Comparison of ENCODE assay signal across 9 cellular contexts in genomic region chr1:11790880-11791715, GRCh38. TPM values are rescaled to one million over a fixed set of nuclear protein-coding genes. Genes with fewer than 3 reads are reported as not detected.
DNase-seq lines count a peak whose midpoint lies in the region; ATAC-seq, FAIRE-seq and TF ChIP-seq lines count a peak whose summit lies in the region.
"Had no signal": no experiment of that assay in that cellular context is flagged by ENCODE, and none has a peak within 500 bp of the region (broad histone marks: within the 10 kb centered on the region; RNA-seq: fewer than 3 reads in every experiment).

No MANE protein-coding gene starts in this region.

- H3K27me3 Mint-ChIP-seq in activated CD8-positive, alpha-beta T cell treated with anti-CD3 and anti-CD28 coated beads for 36 hours = no peaks in the 10 kb centered on the region
- H3K27me3 Mint-ChIP-seq in activated CD8-positive, alpha-beta T cell treated with anti-CD3 and anti-CD28 coated beads, Interleukin-2, amount 10 ng/mL, durations not matched to agents 7 days and 5 days (ENCODE audit: low read depth) = no peaks in the 10 kb centered on the region
- H3K27me3 Mint-ChIP-seq in dendritic cell treated with granulocyte-macrophage colony-stimulating factor and Interleukin-4, amounts not matched to agents 40 ng/mL and 50 ng/mL, for 4 days = peaks cover 1% of the 10 kb centered on the region

- peaks cover 6% of the 10 kb centered on the region for H3K36me3 Mint-ChIP-seq in activated CD8-positive, alpha-beta T cell treated with anti-CD3 and anti-CD28 coated beads for 36 hours (ENCODE audit: low read depth)
- peaks cover 29% of the 10 kb centered on the region for H3K36me3 Mint-ChIP-seq in activated CD8-positive, alpha-beta T cell treated with anti-CD3 and anti-CD28 coated beads, Interleukin-2, amount 10 ng/mL, durations not matched to agents 7 days and 5 days (ENCODE audit: low read depth)
- peaks cover 82% of the 10 kb centered on the region for H3K36me3 Mint-ChIP-seq in dendritic cell treated with granulocyte-macrophage colony-stimulating factor and Interleukin-4, amounts not matched to agents 40 ng/mL and 50 ng/mL, for 4 days (ENCODE audit: low read depth)

- no peaks in the 10 kb centered on the region for H3K9me3 Mint-ChIP-seq in activated CD8-positive, alpha-beta T cell treated with anti-CD3 and anti-CD28 coated beads for 36 hours
- H3K9me3 Mint-ChIP-seq in activated CD8-positive, alpha-beta T cell treated with anti-CD3 and anti-CD28 coated beads, Interleukin-2, amount 10 ng/mL, durations not matched to agents 7 days and 5 days (ENCODE audit: insufficient read depth) = no peaks in the 10 kb centered on the region
- no peaks in the 10 kb centered on the region for H3K9me3 Mint-ChIP-seq in dendritic cell treated with granulocyte-macrophage colony-stimulating factor and Interleukin-4, amounts not matched to agents 40 ng/mL and 50 ng/mL, for 4 days

- H3K4me1 Mint-ChIP-seq in activated CD8-positive, alpha-beta T cell treated with anti-CD3 and anti-CD28 coated beads for 36 hours (ENCODE audit: low read depth) = no peaks in the 10 kb centered on the region
- H3K4me1 Mint-ChIP-seq in activated CD8-positive, alpha-beta T cell treated with anti-CD3 and anti-CD28 coated beads, Interleukin-2, amount 10 ng/mL, durations not matched to agents 7 days and 5 days (ENCODE audit: low read depth) = no peaks in the 10 kb centered on the region
- H3K4me1 Mint-ChIP-seq in dendritic cell treated with granulocyte-macrophage colony-stimulating factor and Interleukin-4, amounts not matched to agents 40 ng/mL and 50 ng/mL, for 4 days (ENCODE audit: low read depth) = peaks cover 66% of the 10 kb centered on the region

- TF ChIP-seq CTCF in activated CD8-positive, alpha-beta T cell treated with anti-CD3 and anti-CD28 coated beads for 36 hours (IDR thresholded peaks at IDR 0.05) = no peak
- TF ChIP-seq CTCF in mucosa of descending colon (IDR thresholded peaks at IDR 0.05) = no peak

- H3K27ac Mint-ChIP-seq in activated CD8-positive, alpha-beta T cell treated with anti-CD3 and anti-CD28 coated beads for 36 hours = peak overlapping the region; percentile 46
- no peak overlapping the region for H3K27ac Mint-ChIP-seq in activated CD8-positive, alpha-beta T cell treated with anti-CD3 and anti-CD28 coated beads, Interleukin-2, amount 10 ng/mL, durations not matched to agents 7 days and 5 days
- peak overlapping the region; percentile 90 for H3K27ac Mint-ChIP-seq in dendritic cell treated with granulocyte-macrophage colony-stimulating factor and Interleukin-4, amounts not matched to agents 40 ng/mL and 50 ng/mL, for 4 days

- intact Hi-C loops in activated CD8-positive, alpha-beta T cell treated with anti-CD3 and anti-CD28 coated beads for 36 hours (cut with micrococcal nuclease) = no loop called here
- intact Hi-C loops in dendritic cell treated with granulocyte-macrophage colony-stimulating factor and Interleukin-4, amounts not matched to agents 40 ng/mL and 50 ng/mL, for 4 days (cut with micrococcal nuclease) = loop anchor here (1.0 to 5.0 kb wide), 2 partner anchors 12 to 116 kb away; no protein-coding TSS in a partner anchor
- intact Hi-C loops in mucosa of descending colon (cut with DNase I, micrococcal nuclease) = no loop called here

- H3K4me1 ChIP-seq in mucosa of descending colon (ENCODE audit: low read depth) = peaks cover 29% of the 10 kb centered on the region

- no peaks in the 10 kb centered on the region for H3K36me3 ChIP-seq in mucosa of descending colon (ENCODE audit: low read depth)

- no peak for DNase-seq in activated CD8-positive, alpha-beta T cell treated with anti-CD3 and anti-CD28 coated beads for 36 hours
- no peak for DNase-seq in activated CD8-positive, alpha-beta T cell treated with anti-CD3 and anti-CD28 coated beads, Interleukin-2, amount 10 ng/mL, durations not matched to agents 7 days and 5 days
- DNase-seq in mucosa of descending colon (peak; percentile 70 to 85 (median 82)), urothelium cell line (ENCODE audit: low spot score) (peak; percentile 68), NCI-H69 (lab: John Stamatoyannopoulos, UW) (no peak)

- CTCF ChIA-PET in activated CD8-positive, alpha-beta T cell treated with anti-CD3 and anti-CD28 coated beads for 36 hours (lab: Charles Lee) = interaction anchor here (1.7 kb wide), 1 partner anchor 12 kb away, joined by 6 read pairs; no protein-coding TSS in a partner anchor
- CTCF ChIA-PET in activated CD8-positive, alpha-beta T cell treated with anti-CD3 and anti-CD28 coated beads, Interleukin-2, amount 10 ng/mL, durations not matched to agents 7 days and 5 days (lab: Charles Lee) = no interaction called here

- POLR2A ChIA-PET in activated CD8-positive, alpha-beta T cell treated with anti-CD3 and anti-CD28 coated beads for 36 hours (lab: Charles Lee) = interaction anchor here (0.9 to 3.8 kb wide), 2 partner anchors 14 to 117 kb away, joined by 3 to 17 read pairs; no protein-coding TSS in a partner anchor
- POLR2A ChIA-PET in activated CD8-positive, alpha-beta T cell treated with anti-CD3 and anti-CD28 coated beads, Interleukin-2, amount 10 ng/mL, durations not matched to agents 7 days and 5 days (lab: Charles Lee) = no interaction called here

- H3K4me3 ChIP-seq in mucosa of descending colon = no peak overlapping the region

- FAIRE-seq in urothelium cell line (lab: Jason Lieb, UNC) = no peak
- FAIRE-seq: TTC549 had no signal

- ATAC-seq in activated CD8-positive, alpha-beta T cell treated with anti-CD3 and anti-CD28 coated beads for 36 hours = no peak
- no peak for ATAC-seq in activated CD8-positive, alpha-beta T cell treated with anti-CD3 and anti-CD28 coated beads, Interleukin-2, amount 10 ng/mL, durations not matched to agents 7 days and 5 days
- ATAC-seq in mucosa of descending colon (peak; percentile 87), GM19397 (IDR thresholded peaks at IDR 0.05; ENCODE audit: unreplicated experiment) (no peak), HG02840 (IDR thresholded peaks at IDR 0.05; ENCODE audit: low FRiP score, unreplicated experiment) (no peak)

- no peaks in the 10 kb centered on the region for H3K9me3 ChIP-seq in mucosa of descending colon

- H3K4me3 Mint-ChIP-seq in activated CD8-positive, alpha-beta T cell treated with anti-CD3 and anti-CD28 coated beads for 36 hours = no peak overlapping the region
- no peak overlapping the region for H3K4me3 Mint-ChIP-seq in activated CD8-positive, alpha-beta T cell treated with anti-CD3 and anti-CD28 coated beads, Interleukin-2, amount 10 ng/mL, durations not matched to agents 7 days and 5 days
- H3K4me3 Mint-ChIP-seq in dendritic cell treated with granulocyte-macrophage colony-stimulating factor and Interleukin-4, amounts not matched to agents 40 ng/mL and 50 ng/mL, for 4 days = no peak overlapping the region

RNA-seq across cellular contexts. Expression of gene MTHFR, which starts 14.7 kb away (rescaled TPM):
- total RNA-seq in activated CD8-positive, alpha-beta T cell treated with anti-CD3 and anti-CD28 coated beads for 36 hours = 1 to 10 TPM; 9.6 TPM
- total RNA-seq in activated CD8-positive, alpha-beta T cell treated with anti-CD3 and anti-CD28 coated beads, Interleukin-2, amount 10 ng/mL, durations not matched to agents 7 days and 5 days = 10 to 100 TPM; 32.4 to 34.6 TPM
- 10 to 100 TPM; 36.6 to 43.2 (median 42.5) TPM for total RNA-seq in mucosa of descending colon

RNA-seq across cellular contexts. Expression of gene CLCN6, which starts 14.9 kb away (rescaled TPM):
- 10 to 100 TPM; 10.8 to 12.2 TPM for total RNA-seq in activated CD8-positive, alpha-beta T cell treated with anti-CD3 and anti-CD28 coated beads for 36 hours
- 10 to 100 TPM; 19.7 to 20.9 TPM for total RNA-seq in activated CD8-positive, alpha-beta T cell treated with anti-CD3 and anti-CD28 coated beads, Interleukin-2, amount 10 ng/mL, durations not matched to agents 7 days and 5 days
- 10 to 100 TPM; 20.8 to 29.7 (median 24.3) TPM for total RNA-seq in mucosa of descending colon

RNA-seq across cellular contexts. Expression of gene C1orf167, which starts 29.1 kb away (rescaled TPM):
- not detected for total RNA-seq in activated CD8-positive, alpha-beta T cell treated with anti-CD3 and anti-CD28 coated beads for 36 hours
- not detected for total RNA-seq in activated CD8-positive, alpha-beta T cell treated with anti-CD3 and anti-CD28 coated beads, Interleukin-2, amount 10 ng/mL, durations not matched to agents 7 days and 5 days
- under 1 TPM in 1 of 3 donors, not detected in 2; 0.60 TPM for total RNA-seq in mucosa of descending colon

RNA-seq across cellular contexts. Expression of gene AGTRAP, which starts 55.2 kb away (rescaled TPM):
- total RNA-seq in activated CD8-positive, alpha-beta T cell treated with anti-CD3 and anti-CD28 coated beads for 36 hours = 1 to 10 TPM; 8.9 to 9.4 TPM
- total RNA-seq in activated CD8-positive, alpha-beta T cell treated with anti-CD3 and anti-CD28 coated beads, Interleukin-2, amount 10 ng/mL, durations not matched to agents 7 days and 5 days = 10 to 100 TPM; 82.5 to 84.2 TPM
- 10 to 100 TPM; 11.8 to 23.4 (median 22.6) TPM for total RNA-seq in mucosa of descending colon

RNA-seq across cellular contexts. Expression of gene NPPA, which starts 56.5 kb away (rescaled TPM):
- not detected for total RNA-seq in activated CD8-positive, alpha-beta T cell treated with anti-CD3 and anti-CD28 coated beads for 36 hours
- total RNA-seq in activated CD8-positive, alpha-beta T cell treated with anti-CD3 and anti-CD28 coated beads, Interleukin-2, amount 10 ng/mL, durations not matched to agents 7 days and 5 days = not detected
- 1 to 10 TPM in 1 of 3 donors, under 1 TPM in 1, not detected in 1; 0.35 to 2.0 TPM for total RNA-seq in mucosa of descending colon

Comparison
In these comparisons a context has a peak if more than half of its experiments do, and no peak if none do; other contexts are left out.
1. DNase-seq: peak in mucosa of descending colon (3 of 3) and urothelium cell line (single experiment); none in activated CD8-positive, alpha-beta T cell treated with anti-CD3 and anti-CD28 coated beads for 36 hours (single experiment), activated CD8-positive, alpha-beta T cell treated with anti-CD3 and anti-CD28 coated beads, Interleukin-2, amount 10 ng/mL, durations not matched to agents 7 days and 5 days (single experiment) and NCI-H69 (single experiment).